14 cellular contexts compared by ENCODE assay signal in the genomic region with DNA sequence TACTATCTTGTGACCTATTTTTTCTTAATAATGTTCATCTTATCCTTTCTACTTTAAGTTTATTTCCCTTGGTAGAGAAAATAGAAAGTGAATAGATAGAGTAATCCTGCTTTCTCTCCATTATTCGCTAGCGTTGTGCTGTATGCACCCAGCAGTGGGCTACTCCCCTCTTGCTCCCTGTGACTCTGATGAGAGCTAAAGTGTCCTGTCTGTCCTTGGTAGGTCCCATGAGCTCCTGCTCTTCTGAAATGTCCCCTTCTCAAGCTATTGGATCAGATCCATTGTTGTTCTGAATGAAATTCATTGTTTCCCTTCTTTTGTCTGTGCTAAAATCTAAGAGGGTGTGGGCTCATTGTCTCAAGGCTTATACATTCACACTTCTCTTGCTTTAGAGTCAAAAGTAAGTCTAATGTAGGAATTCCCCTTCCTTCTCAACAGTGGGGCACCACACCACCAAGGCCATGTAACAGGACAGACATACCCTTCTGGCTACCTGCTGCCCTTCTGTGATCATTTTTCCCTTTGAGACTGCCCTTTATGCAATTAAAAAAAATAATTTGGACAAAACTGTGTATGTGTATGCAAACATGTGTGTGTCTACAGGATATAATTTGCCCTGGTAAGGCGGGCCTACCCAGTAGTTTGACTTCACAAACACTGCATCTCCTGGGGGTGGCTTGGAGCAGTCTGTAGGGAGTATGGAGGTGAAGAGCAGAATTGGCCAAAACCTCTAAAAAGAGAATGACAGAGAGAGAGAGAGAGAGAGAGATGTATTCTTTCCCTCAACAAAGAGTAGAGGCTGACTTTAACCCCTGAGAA.
DNase-seq lines count a peak whose midpoint lies in the region; ATAC-seq and TF ChIP-seq lines count a peak whose summit lies in the region.
"Had no signal": no experiment of that assay in that cellular context is flagged by ENCODE, and none has a peak within 500 bp of the region (broad histone marks: within the 10 kb centered on the region; RNA-seq: fewer than 3 reads in every experiment).

No MANE protein-coding gene starts in this region.

- peaks cover 7% of the 10 kb centered on the region for H3K4me1 Mint-ChIP-seq in T-helper 17 cell
- H3K4me1 Mint-ChIP-seq in HFFc6 (ENCODE audit: low read depth) = no peaks in the 10 kb centered on the region; the same call in 1 of the 2 replicates

- H3K36me3 Mint-ChIP-seq in T-helper 17 cell (ENCODE audit: low read depth) (no peaks in the 10 kb centered on the region), HFFc6 (ENCODE audit: low read depth) (peaks cover 5% of the 10 kb centered on the region; the same call in 1 of the 2 replicates)

- no peak overlapping the region for H3K4me3 ChIP-seq in epithelial cell of esophagus (ENCODE audit: low read length)
- H3K4me3 ChIP-seq: sigmoid colon, suprapubic skin had no signal

- H3K9me3 Mint-ChIP-seq in HFFc6 = peaks cover 40% of the 10 kb centered on the region

- H3K4me3 Mint-ChIP-seq in T-helper 17 cell (no peak overlapping the region), HFFc6 (no peak overlapping the region)

- ATAC-seq in GM21786 (IDR thresholded peaks at IDR 0.05; ENCODE audit: unreplicated experiment) (peak; percentile 52), T-helper 17 cell (no peak), HG03095 (IDR thresholded peaks at IDR 0.05; ENCODE audit: unreplicated experiment) (no peak)

- TF ChIP-seq CTCF in epithelial cell of esophagus (IDR thresholded peaks at IDR 0.05; ENCODE audit: insufficient read depth, low read depth, low read length, missing control alignments) (no peak), HFFc6 (IDR thresholded peaks at IDR 0.05) (no peak)

- DNase-seq in T-helper 17 cell = no peak
- peak; percentile 8 for DNase-seq in epithelial cell of esophagus (ENCODE audit: low read depth)
- DNase-seq in renal cortical epithelial cell (ENCODE audit: low read depth) = peak; percentile 13
- no peak for DNase-seq in HFFc6
- DNase-seq in NCI-H1436 (lab: John Stamatoyannopoulos, UW) = no peak
- DNase-seq: amygdala, islet precursor cell, NCI-H1105 treated with DMSO at 0.1 percent for 48 hours, NCI-H526 treated with DMSO at 0.1 percent for 48 hours, sigmoid colon, T-helper 9 cell had no signal

- H3K27ac Mint-ChIP-seq in T-helper 17 cell (peak overlapping the region; percentile 68), HFFc6 (no peak overlapping the region)

- no peaks in the 10 kb centered on the region for H3K9me3 ChIP-seq in T-helper 17 cell (ENCODE audit: control insufficient read depth, low read length, poor library complexity, severe bottlenecking)
- H3K9me3 ChIP-seq: sigmoid colon, suprapubic skin had no signal

- H3K27me3 Mint-ChIP-seq in T-helper 17 cell = peaks cover 4% of the 10 kb centered on the region
- peaks cover 1% of the 10 kb centered on the region for H3K27me3 Mint-ChIP-seq in HFFc6 (ENCODE audit: insufficient read depth)

Comparison
In these comparisons a context has a peak if more than half of its experiments do, and no peak if none do; other contexts are left out.
1. DNase-seq: peak in epithelial cell of esophagus (single experiment) and renal cortical epithelial cell (single experiment); none in T-helper 17 cell (0 of 3), HFFc6 (single experiment) and NCI-H1436 (single experiment).